Comparison of ENCODE assay signal across 6 cellular contexts in the genomic region with DNA sequence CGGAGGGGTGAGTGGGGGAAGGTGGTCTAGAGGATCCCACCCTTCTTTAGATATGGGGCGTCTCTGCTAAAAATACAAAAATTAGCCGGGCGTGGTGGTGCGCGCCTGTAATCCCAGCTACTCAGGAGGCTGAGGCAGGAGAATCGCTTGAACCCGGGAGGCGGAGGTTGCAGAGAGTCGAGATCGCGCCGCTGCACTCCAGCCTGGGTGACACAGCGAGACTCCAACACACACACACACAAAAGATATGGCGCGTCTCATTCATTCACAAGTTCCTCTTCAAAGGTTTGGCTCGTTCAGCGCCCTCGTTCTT. TPM values are rescaled to one million over a fixed set of nuclear protein-coding genes. Genes with fewer than 3 reads are reported as not detected.
DNase-seq lines count a peak whose midpoint lies in the region; ATAC-seq, FAIRE-seq and TF ChIP-seq lines count a peak whose summit lies in the region.
"Not testable (repeated sequence)": the region's sequence is repeated elsewhere in the genome, so short reads cannot be mapped to it uniquely, and the experiment has no call there.

No MANE protein-coding gene starts in this region.

- POLR2A ChIA-PET in HepG2 (lab: Yijun Ruan, JAX), result interaction anchor here (4.3 kb wide), 1 partner anchor 15 kb away, joined by 45 read pairs; no protein-coding TSS in a partner anchor

- not testable (repeated sequence) for TF ChIP-seq RAD21 in HepG2 (CRISPR knock-in tag; IDR thresholded peaks at IDR 0.05)

- not testable (repeated sequence) for TF ChIP-seq EP300 in HepG2 (IDR thresholded peaks at IDR 0.05; ENCODE audit: low read depth in 2 of 2, low read length in 2 of 2); HepG2 (CRISPR knock-in tag; IDR thresholded peaks at IDR 0.05; ENCODE audit: borderline replicate concordance)

- intact Hi-C loops in HepG2 (cut with micrococcal nuclease; ENCODE audit: unreplicated experiment), result loop anchor here (2.0 kb wide), 1 partner anchor 20 kb away; no protein-coding TSS in a partner anchor

- CTCF ChIA-PET in HepG2 (lab: Yijun Ruan, JAX; ENCODE audit: low intra/inter-chr PET ratio, low total read pairs), result not testable (repeated sequence)

- H3K27ac ChIP-seq in BLaER1 treated with 17β-estradiol and CSF1 and Interleukin-3, amounts not matched to agents 10 nM and 100 nM, result peak overlapping the region; percentile 66 to 95 (median 86); a peak in 21 of 22 replicates
- peak overlapping the region; percentile 87 for H3K27ac ChIP-seq in MM.1S (ENCODE audit: low read length)
- peak overlapping the region; percentile 96 for H3K27ac ChIP-seq in endodermal cell (ENCODE audit: low read depth, low read length)
- peak overlapping the region; percentile 95 for H3K27ac ChIP-seq in HepG2 (ENCODE audit: extremely low read length, insufficient read depth, low read length)

- ATAC-seq in activated T-cell treated with anti-CD3 and anti-CD28 coated beads, Interleukin-2, amount 50 U/mL, for 72 hours (replicated peaks in 1 of 2); HepG2: not testable (repeated sequence)

- not testable (repeated sequence) for TF ChIP-seq CTCF in MM.1S (IDR thresholded peaks at IDR 0.05; ENCODE audit: low read length); endodermal cell (conservative IDR thresholded peaks at IDR 0.05); HepG2 (CRISPR knock-in tag; IDR thresholded peaks at IDR 0.05); retinal pigment epithelial cell (conservative IDR thresholded peaks at IDR 0.05; ENCODE audit: low read depth, low read length)

- not testable (repeated sequence) for DNase-seq in MM.1S; activated T-cell treated with anti-CD3 and anti-CD28 coated beads, Interleukin-2, amount 50 U/mL, for 72 hours; endodermal cell; HepG2 (ENCODE audit: low spot score); retinal pigment epithelial cell (ENCODE audit: low read depth)

- BruUV-seq in HepG2 (replicated peaks; lab: Mats Ljungman, UMichigan), result not testable (repeated sequence)

- TF ChIP-seq POLR2A in HepG2 (IDR thresholded peaks at IDR 0.05; ENCODE audit: insufficient read depth in 1 of 2, low read depth in 2 of 2, low read length in 2 of 2), result not testable (repeated sequence)

- peaks cover 33% of the 10 kb centered on the region for H3K79me2 ChIP-seq in MM.1S (ENCODE audit: low read length)
- peaks cover 34% of the 10 kb centered on the region for H3K79me2 ChIP-seq in HepG2 (ENCODE audit: insufficient read depth, low read length)

- peak overlapping the region; percentile 74 to 99 (median 95); a peak in 21 of 22 replicates for H3K9ac ChIP-seq in BLaER1 treated with 17β-estradiol and CSF1 and Interleukin-3, amounts not matched to agents 10 nM and 100 nM
- H3K9ac ChIP-seq in MM.1S (ENCODE audit: low read length) (peak overlapping the region; percentile 70), endodermal cell (ENCODE audit: extremely low read depth, low read length, poor library complexity, severe bottlenecking) (peak overlapping the region; percentile 71), HepG2 (ENCODE audit: insufficient read depth, low read depth, low read length) (peak overlapping the region; percentile 70)

- 34 to 44% methylated on average over 14 to 17 of the region's 19 CpGs for WGBS in endodermal cell (ENCODE audit: insufficient coverage in 1 of 2, insufficient read length in 1 of 2), 2 experiments
- WGBS in HepG2 (ENCODE audit: low lambda C conversion rate), result under 1% methylated on average over 18 of the region's 19 CpGs

- H3K4me3 Mint-ChIP-seq in activated T-cell treated with anti-CD3 and anti-CD28 coated beads, Interleukin-2, amount 50 U/mL, for 72 hours, result peak overlapping the region; percentile 89 to 97
- peak overlapping the region; percentile 88 for H3K4me3 Mint-ChIP-seq in endodermal cell

- peak overlapping the region; percentile 88 for H2AFZ ChIP-seq in MM.1S (ENCODE audit: low read length)
- not testable (repeated sequence) for H2AFZ ChIP-seq in HepG2 (ENCODE audit: low read length)

- not testable (repeated sequence) for H3K27me3 Mint-ChIP-seq in activated T-cell treated with anti-CD3 and anti-CD28 coated beads, Interleukin-2, amount 50 U/mL, for 72 hours (ENCODE audit: low read depth); endodermal cell (ENCODE audit: insufficient read depth)

- H3K9me3 ChIP-seq in BLaER1 treated with 17β-estradiol and CSF1 and Interleukin-3, amounts not matched to agents 10 nM and 100 nM (replicated peaks in 1 of 11), result peaks cover 0 to 11% (median 0%) of the 10 kb centered on the region in 11 experiments; a peak in 5 of 22 replicates
- not testable (repeated sequence) for H3K9me3 ChIP-seq in MM.1S (replicated peaks; ENCODE audit: insufficient read depth, low read length); endodermal cell (ENCODE audit: control insufficient read depth, low read length); HepG2 (ENCODE audit: low read length)

- H3K36me3 ChIP-seq in BLaER1 treated with 17β-estradiol and CSF1 and Interleukin-3, amounts not matched to agents 10 nM and 100 nM; MM.1S (replicated peaks; ENCODE audit: insufficient read depth, low read length); HepG2 (replicated peaks in 1 of 2; ENCODE audit: control insufficient read depth in 1 of 2, insufficient read depth in 2 of 2, low read length in 2 of 2): not testable (repeated sequence)
- H3K36me3 ChIP-seq in endodermal cell (ENCODE audit: control insufficient read depth, insufficient read depth, low read length), result peaks cover 11% of the 10 kb centered on the region

- peak overlapping the region; percentile 96 to 100 (median 98) for H3K4me3 ChIP-seq in BLaER1 treated with 17β-estradiol and CSF1 and Interleukin-3, amounts not matched to agents 10 nM and 100 nM
- peak overlapping the region; percentile 77 for H3K4me3 ChIP-seq in MM.1S (ENCODE audit: low read length)
- H3K4me3 ChIP-seq in endodermal cell (ENCODE audit: low read length), result peak overlapping the region; percentile 91
- H3K4me3 ChIP-seq in HepG2 (replicated peaks in 1 of 3; ENCODE audit: insufficient read depth in 1 of 3, low read depth in 2 of 3, low read length in 3 of 3), result peak overlapping the region; percentile 64 to 96 (median 80)
- H3K4me3 ChIP-seq in retinal pigment epithelial cell (ENCODE audit: low read length), result peak overlapping the region; percentile 46

- not testable (repeated sequence) for H3K27me3 ChIP-seq in BLaER1 treated with 17β-estradiol and CSF1 and Interleukin-3, amounts not matched to agents 10 nM and 100 nM; MM.1S (replicated peaks; ENCODE audit: insufficient read depth, low read length); endodermal cell (ENCODE audit: control insufficient read depth, insufficient read depth, low read length, poor library complexity, severe bottlenecking); HepG2 (ENCODE audit: control insufficient read depth in 1 of 2, insufficient read depth in 2 of 2, low read length in 2 of 2)

- peak overlapping the region; percentile 84 to 98 (median 93) for H3K4me2 ChIP-seq in BLaER1 treated with 17β-estradiol and CSF1 and Interleukin-3, amounts not matched to agents 10 nM and 100 nM
- H3K4me2 ChIP-seq in MM.1S (ENCODE audit: low read depth, low read length) (peak overlapping the region; percentile 96), HepG2 (ENCODE audit: low read depth, low read length) (peak overlapping the region; percentile 92)

- H3K36me3 Mint-ChIP-seq in activated T-cell treated with anti-CD3 and anti-CD28 coated beads, Interleukin-2, amount 50 U/mL, for 72 hours (ENCODE audit: insufficient read depth in 2 of 2), result not testable (repeated sequence)
- H3K36me3 Mint-ChIP-seq in endodermal cell (ENCODE audit: low read depth), result peaks cover 11% of the 10 kb centered on the region

- H3K27ac Mint-ChIP-seq in activated T-cell treated with anti-CD3 and anti-CD28 coated beads, Interleukin-2, amount 50 U/mL, for 72 hours, result peak overlapping the region; percentile 92
- H3K27ac Mint-ChIP-seq in endodermal cell, result peak overlapping the region; percentile 94

- H3K9me3 Mint-ChIP-seq in activated T-cell treated with anti-CD3 and anti-CD28 coated beads, Interleukin-2, amount 50 U/mL, for 72 hours; endodermal cell: not testable (repeated sequence)

- peaks cover 22 to 33% (median 32%) of the 10 kb centered on the region in 11 experiments for H4K20me1 ChIP-seq in BLaER1 treated with 17β-estradiol and CSF1 and Interleukin-3, amounts not matched to agents 10 nM and 100 nM
- H4K20me1 ChIP-seq in MM.1S (ENCODE audit: insufficient read depth, low read length), result not testable (repeated sequence)
- H4K20me1 ChIP-seq in HepG2 (ENCODE audit: insufficient read depth, low read length), result peaks cover 27% of the 10 kb centered on the region

- H3K9me2 ChIP-seq in MM.1S (replicated peaks; ENCODE audit: insufficient read depth, low read length), result not testable (repeated sequence)

- H3K4me1 Mint-ChIP-seq in activated T-cell treated with anti-CD3 and anti-CD28 coated beads, Interleukin-2, amount 50 U/mL, for 72 hours (ENCODE audit: low read depth), result peaks cover 33% of the 10 kb centered on the region
- peaks cover 18% of the 10 kb centered on the region for H3K4me1 Mint-ChIP-seq in endodermal cell

- peaks cover 22 to 37% (median 32%) of the 10 kb centered on the region in 10 experiments for H3K4me1 ChIP-seq in BLaER1 treated with 17β-estradiol and CSF1 and Interleukin-3, amounts not matched to agents 10 nM and 100 nM
- H3K4me1 ChIP-seq in MM.1S (ENCODE audit: low read length); endodermal cell (ENCODE audit: control insufficient read depth, insufficient read depth, low read length): not testable (repeated sequence)
- H3K4me1 ChIP-seq in HepG2 (ENCODE audit: insufficient read depth, low read length), result peaks cover 30% of the 10 kb centered on the region

- not testable (repeated sequence) for FAIRE-seq in HepG2 (lab: Jason Lieb, UNC)

- in situ Hi-C loops in HepG2 (cut with HindIII; ENCODE audit: extremely low pct_ligation_motif_present, low pct_unique_long_range_greater_than_20kb), result not testable (repeated sequence)

- H3F3A ChIP-seq in MM.1S (ENCODE audit: insufficient read depth, low read length), result peaks cover 14% of the 10 kb centered on the region

RNA-seq across cellular contexts. Expression of a gene that starts 1.6 kb away (rescaled TPM):
- total RNA-seq in activated T-cell treated with anti-CD3 and anti-CD28 coated beads, Interleukin-2, amount 50 U/mL, for 72 hours, result 100 to 1,000 TPM; 144 to 162 TPM
- 100 to 1,000 TPM; 808 to 833 TPM for total RNA-seq in endodermal cell
- polyA plus RNA-seq in endodermal cell (2013, experiment 1 of 2), result 629 TPM
- polyA plus RNA-seq in endodermal cell (2013, experiment 2 of 2), result 588 TPM
- 136 and 309 TPM in 2 replicates for total RNA-seq in HepG2 (2016; rRNA removed; fragmentation: Illumina TruSeq; extraction: Trizol)
- total RNA-seq in HepG2 (2016; cell fraction: cytosol; rRNA removed; fragmentation: Illumina TruSeq; extraction: Trizol; ENCODE audit: low read depth), result 81.8 and 84.4 TPM in 2 replicates
- 114 and 317 TPM in 2 replicates for total RNA-seq in HepG2 (2016; cell fraction: insoluble cytoplasmic fraction; rRNA removed; fragmentation: Illumina TruSeq; extraction: Trizol)
- 96.0 and 109 TPM in 2 replicates for total RNA-seq in HepG2 (2016; cell fraction: membrane; rRNA removed; fragmentation: Illumina TruSeq; extraction: Trizol)
- 271 and 340 TPM in 2 replicates for total RNA-seq in HepG2 (2016; cell fraction: nucleus; rRNA removed; fragmentation: Illumina TruSeq; extraction: Trizol)
- 754 and 1,057 TPM in 2 replicates for polyA plus RNA-seq in HepG2 (2011; rRNA removed)
- 595 and 749 TPM in 2 replicates for polyA plus RNA-seq in HepG2 (2011; cell fraction: cytosol; rRNA removed)
- 561 and 615 TPM in 2 replicates for polyA plus RNA-seq in HepG2 (2011; cell fraction: nucleus; rRNA removed)
- 926 and 933 TPM in 2 replicates for polyA plus RNA-seq in HepG2 (2012)
- polyA plus RNA-seq in HepG2 (2016; cell fraction: cytosol; fragmentation: Illumina TruSeq; extraction: Trizol; ENCODE audit: low read depth), result 148 and 149 TPM in 2 replicates
- 179 and 219 TPM in 2 replicates for polyA plus RNA-seq in HepG2 (2016; cell fraction: insoluble cytoplasmic fraction; fragmentation: Illumina TruSeq; extraction: Trizol; ENCODE audit: low read depth)
- polyA plus RNA-seq in HepG2 (2016; cell fraction: membrane; fragmentation: Illumina TruSeq; extraction: Trizol; ENCODE audit: low read depth), result 152 and 167 TPM in 2 replicates
- 760 and 837 TPM in 2 replicates for polyA plus RNA-seq in HepG2 (2016; cell fraction: nucleus; fragmentation: Illumina TruSeq; extraction: Trizol; ENCODE audit: insufficient read depth, low read depth)
- 426 and 707 TPM in 2 replicates for polyA minus RNA-seq in HepG2 (2011; rRNA and poly(A)+ RNA removed; ENCODE audit: low replicate concordance)
- polyA minus RNA-seq in HepG2 (2011; cell fraction: cytosol; rRNA and poly(A)+ RNA removed), result 369 and 454 TPM in 2 replicates
- polyA minus RNA-seq in HepG2 (2011; cell fraction: nucleus; rRNA and poly(A)+ RNA removed), result 97.1 and 115 TPM in 2 replicates

RNA-seq across cellular contexts. Expression of a gene that starts 18.9 kb away (rescaled TPM):
- total RNA-seq in activated T-cell treated with anti-CD3 and anti-CD28 coated beads, Interleukin-2, amount 50 U/mL, for 72 hours, result 1 to 10 TPM in 1 of 2 donors, under 1 TPM in 1; 0.81 to 1.1 TPM
- under 1 TPM; 0.15 to 0.75 TPM for total RNA-seq in endodermal cell
- 1.2 TPM for polyA plus RNA-seq in endodermal cell (2013, experiment 1 of 2)
- polyA plus RNA-seq in endodermal cell (2013, experiment 2 of 2), result 0.79 TPM
- total RNA-seq in HepG2 (2016; rRNA removed; fragmentation: Illumina TruSeq; extraction: Trizol), result not detected in 2 replicates
- total RNA-seq in HepG2 (2016; cell fraction: cytosol; rRNA removed; fragmentation: Illumina TruSeq; extraction: Trizol; ENCODE audit: low read depth), result not detected in 2 replicates
- total RNA-seq in HepG2 (2016; cell fraction: insoluble cytoplasmic fraction; rRNA removed; fragmentation: Illumina TruSeq; extraction: Trizol), result not detected in 2 replicates
- total RNA-seq in HepG2 (2016; cell fraction: membrane; rRNA removed; fragmentation: Illumina TruSeq; extraction: Trizol), result 0.03 TPM in 1 of 2 replicates, not detected in the other
- total RNA-seq in HepG2 (2016; cell fraction: nucleus; rRNA removed; fragmentation: Illumina TruSeq; extraction: Trizol), result not detected in 2 replicates
- 0.01 and 0.05 TPM in 2 replicates for polyA plus RNA-seq in HepG2 (2011; rRNA removed)
- polyA plus RNA-seq in HepG2 (2011; cell fraction: cytosol; rRNA removed), result 0.07 and 0.09 TPM in 2 replicates
- polyA plus RNA-seq in HepG2 (2011; cell fraction: nucleus; rRNA removed), result 0.19 and 0.24 TPM in 2 replicates
- 0.15 and 0.39 TPM in 2 replicates for polyA plus RNA-seq in HepG2 (2012)
- polyA plus RNA-seq in HepG2 (2016; cell fraction: cytosol; fragmentation: Illumina TruSeq; extraction: Trizol; ENCODE audit: low read depth), result 0.07 TPM in 1 of 2 replicates, not detected in the other
- polyA plus RNA-seq in HepG2 (2016; cell fraction: insoluble cytoplasmic fraction; fragmentation: Illumina TruSeq; extraction: Trizol; ENCODE audit: low read depth), result not detected in 2 replicates
- polyA plus RNA-seq in HepG2 (2016; cell fraction: membrane; fragmentation: Illumina TruSeq; extraction: Trizol; ENCODE audit: low read depth), result 0.05 TPM in 1 of 2 replicates, not detected in the other
- not detected in 2 replicates for polyA plus RNA-seq in HepG2 (2016; cell fraction: nucleus; fragmentation: Illumina TruSeq; extraction: Trizol; ENCODE audit: insufficient read depth, low read depth)
- polyA minus RNA-seq in HepG2 (2011; rRNA and poly(A)+ RNA removed; ENCODE audit: low replicate concordance), result 0.16 and 9.3 TPM in 2 replicates
- not detected in 2 replicates for polyA minus RNA-seq in HepG2 (2011; cell fraction: cytosol; rRNA and poly(A)+ RNA removed)
- not detected in 2 replicates for polyA minus RNA-seq in HepG2 (2011; cell fraction: nucleus; rRNA and poly(A)+ RNA removed)

RNA-seq across cellular contexts. Expression of a gene that starts 26.9 kb away (rescaled TPM):
- total RNA-seq in activated T-cell treated with anti-CD3 and anti-CD28 coated beads, Interleukin-2, amount 50 U/mL, for 72 hours, result 10 to 100 TPM; 23.5 to 31.0 TPM
- total RNA-seq in endodermal cell (under 1 TPM in 1 of 2 donors, not detected in 1; 0.51 TPM), HepG2 (2016; rRNA removed; fragmentation: Illumina TruSeq; extraction: Trizol) (not detected in 2 replicates)
- not detected for polyA plus RNA-seq in endodermal cell (2013, experiment 1 of 2)
- polyA plus RNA-seq in endodermal cell (2013, experiment 2 of 2), result not detected
- total RNA-seq in HepG2 (2016; cell fraction: cytosol; rRNA removed; fragmentation: Illumina TruSeq; extraction: Trizol; ENCODE audit: low read depth), result not detected in 2 replicates
- not detected in 2 replicates for total RNA-seq in HepG2 (2016; cell fraction: insoluble cytoplasmic fraction; rRNA removed; fragmentation: Illumina TruSeq; extraction: Trizol)
- total RNA-seq in HepG2 (2016; cell fraction: membrane; rRNA removed; fragmentation: Illumina TruSeq; extraction: Trizol), result not detected in 2 replicates
- not detected in 2 replicates for total RNA-seq in HepG2 (2016; cell fraction: nucleus; rRNA removed; fragmentation: Illumina TruSeq; extraction: Trizol)
- polyA plus RNA-seq in HepG2 (2011; rRNA removed), result 0.07 TPM in 1 of 2 replicates, not detected in the other
- 0.13 TPM in 1 of 2 replicates, not detected in the other for polyA plus RNA-seq in HepG2 (2011; cell fraction: cytosol; rRNA removed)
- 0.50 and 0.71 TPM in 2 replicates for polyA plus RNA-seq in HepG2 (2011; cell fraction: nucleus; rRNA removed)
- 0.16 TPM in 1 of 2 replicates, not detected in the other for polyA plus RNA-seq in HepG2 (2012)
- not detected in 2 replicates for polyA plus RNA-seq in HepG2 (2016; cell fraction: cytosol; fragmentation: Illumina TruSeq; extraction: Trizol; ENCODE audit: low read depth)
- polyA plus RNA-seq in HepG2 (2016; cell fraction: insoluble cytoplasmic fraction; fragmentation: Illumina TruSeq; extraction: Trizol; ENCODE audit: low read depth), result not detected in 2 replicates
- not detected in 2 replicates for polyA plus RNA-seq in HepG2 (2016; cell fraction: membrane; fragmentation: Illumina TruSeq; extraction: Trizol; ENCODE audit: low read depth)
- polyA plus RNA-seq in HepG2 (2016; cell fraction: nucleus; fragmentation: Illumina TruSeq; extraction: Trizol; ENCODE audit: insufficient read depth, low read depth), result not detected in 2 replicates
- not detected in 2 replicates for polyA minus RNA-seq in HepG2 (2011; rRNA and poly(A)+ RNA removed; ENCODE audit: low replicate concordance)
- not detected in 2 replicates for polyA minus RNA-seq in HepG2 (2011; cell fraction: cytosol; rRNA and poly(A)+ RNA removed)
- not detected in 2 replicates for polyA minus RNA-seq in HepG2 (2011; cell fraction: nucleus; rRNA and poly(A)+ RNA removed)

RNA-seq across cellular contexts. Expression of a gene that starts 39.2 kb away (rescaled TPM):
- 10 to 100 TPM; 48.4 to 56.1 TPM for total RNA-seq in activated T-cell treated with anti-CD3 and anti-CD28 coated beads, Interleukin-2, amount 50 U/mL, for 72 hours
- total RNA-seq in endodermal cell (100 to 1,000 TPM; 128 to 138 TPM), HepG2 (2016; rRNA removed; fragmentation: Illumina TruSeq; extraction: Trizol) (119 and 138 TPM in 2 replicates)
- polyA plus RNA-seq in endodermal cell (2013, experiment 1 of 2), result 116 TPM
- 123 TPM for polyA plus RNA-seq in endodermal cell (2013, experiment 2 of 2)
- total RNA-seq in HepG2 (2016; cell fraction: cytosol; rRNA removed; fragmentation: Illumina TruSeq; extraction: Trizol; ENCODE audit: low read depth), result 181 and 194 TPM in 2 replicates
- total RNA-seq in HepG2 (2016; cell fraction: insoluble cytoplasmic fraction; rRNA removed; fragmentation: Illumina TruSeq; extraction: Trizol), result 104 and 144 TPM in 2 replicates
- total RNA-seq in HepG2 (2016; cell fraction: membrane; rRNA removed; fragmentation: Illumina TruSeq; extraction: Trizol), result 198 and 240 TPM in 2 replicates
- total RNA-seq in HepG2 (2016; cell fraction: nucleus; rRNA removed; fragmentation: Illumina TruSeq; extraction: Trizol), result 59.6 and 65.5 TPM in 2 replicates
- 140 and 150 TPM in 2 replicates for polyA plus RNA-seq in HepG2 (2011; rRNA removed)
- 102 and 147 TPM in 2 replicates for polyA plus RNA-seq in HepG2 (2011; cell fraction: cytosol; rRNA removed)
- polyA plus RNA-seq in HepG2 (2011; cell fraction: nucleus; rRNA removed), result 121 and 122 TPM in 2 replicates
- 90.8 and 101 TPM in 2 replicates for polyA plus RNA-seq in HepG2 (2012)
- 157 and 191 TPM in 2 replicates for polyA plus RNA-seq in HepG2 (2016; cell fraction: cytosol; fragmentation: Illumina TruSeq; extraction: Trizol; ENCODE audit: low read depth)
- 118 and 140 TPM in 2 replicates for polyA plus RNA-seq in HepG2 (2016; cell fraction: insoluble cytoplasmic fraction; fragmentation: Illumina TruSeq; extraction: Trizol; ENCODE audit: low read depth)
- 153 and 184 TPM in 2 replicates for polyA plus RNA-seq in HepG2 (2016; cell fraction: membrane; fragmentation: Illumina TruSeq; extraction: Trizol; ENCODE audit: low read depth)
- polyA plus RNA-seq in HepG2 (2016; cell fraction: nucleus; fragmentation: Illumina TruSeq; extraction: Trizol; ENCODE audit: insufficient read depth, low read depth), result 130 and 138 TPM in 2 replicates
- 60.5 and 88.3 TPM in 2 replicates for polyA minus RNA-seq in HepG2 (2011; rRNA and poly(A)+ RNA removed; ENCODE audit: low replicate concordance)
- 42.1 and 46.2 TPM in 2 replicates for polyA minus RNA-seq in HepG2 (2011; cell fraction: cytosol; rRNA and poly(A)+ RNA removed)
- 19.1 and 22.1 TPM in 2 replicates for polyA minus RNA-seq in HepG2 (2011; cell fraction: nucleus; rRNA and poly(A)+ RNA removed)

Comparison
In these comparisons a context has a peak if more than half of its experiments do, and no peak if none do; other contexts are left out.
1. H3K4me3 ChIP-seq: peak in every context shown above with its lines; median percentile 98 in BLaER1 treated with 17β-estradiol and CSF1 and Interleukin-3, amounts not matched to agents 10 nM and 100 nM; 91 in endodermal cell; 80 in HepG2; 77 in MM.1S; 46 in retinal pigment epithelial cell.
2. RNA of a gene that starts 26.9 kb away (total RNA-seq): 23.5 to 31.0 TPM in activated T-cell treated with anti-CD3 and anti-CD28 coated beads, Interleukin-2, amount 50 U/mL, for 72 hours; 0.51 TPM in endodermal cell and not detected in HepG2; every median in the first group is over 10 times any median in the second.
3. Peak in every context shown above with its lines, with median percentiles within 50 percentile points of each other: H3K27ac ChIP-seq, H3K4me2 ChIP-seq and H3K9ac ChIP-seq.